29 cellular contexts compared by ENCODE assay signal in genomic region chr7:27220440-27220955, GRCh38. TPM values are rescaled to one million over a fixed set of nuclear protein-coding genes. Genes with fewer than 3 reads are reported as not detected.
A peak's percentile ranks its signal among the peaks of the same experiment; 100 is the strongest.
DNase-seq lines count a peak whose midpoint lies in the region; ATAC-seq and TF ChIP-seq lines count a peak whose summit lies in the region.
"Had no signal": no experiment of that assay in that cellular context is flagged by ENCODE, and none has a peak within 500 bp of the region (broad histone marks: within the 10 kb centered on the region; RNA-seq: fewer than 3 reads in every experiment).

No MANE protein-coding gene starts in this region.

- peaks cover 6% of the 10 kb centered on the region for H3K4me1 Mint-ChIP-seq in activated T-cell treated with anti-CD3 and anti-CD28 coated beads, Interleukin-2, amount 50 U/mL, for 4 hours (ENCODE audit: low read depth)
- peaks cover 9% of the 10 kb centered on the region for H3K4me1 Mint-ChIP-seq in activated T-cell treated with anti-CD3 and anti-CD28 coated beads, Interleukin-2, amount 50 U/mL, for 72 hours (ENCODE audit: low read depth)
- H3K4me1 Mint-ChIP-seq in effector memory CD8-positive, alpha-beta T cell (ENCODE audit: low read depth in 2 of 2): peaks cover 0 to 4% of the 10 kb centered on the region in 2 donors
- peaks cover 9% of the 10 kb centered on the region for H3K4me1 Mint-ChIP-seq in memory B cell
- peaks cover 6% of the 10 kb centered on the region for H3K4me1 Mint-ChIP-seq in stimulated activated effector memory CD8-positive, alpha-beta T cell treated with anti-CD3 and anti-CD28 coated beads, Interleukin-12 subunit alpha, Interleukin-12 subunit beta, amount 100 ng/mL, for 72 hours

- no peaks in the 10 kb centered on the region for H3K9me3 Mint-ChIP-seq in activated T-cell treated with anti-CD3 and anti-CD28 coated beads, Interleukin-2, amount 50 U/mL, for 4 hours
- H3K9me3 Mint-ChIP-seq in activated T-cell treated with anti-CD3 and anti-CD28 coated beads, Interleukin-2, amount 50 U/mL, for 72 hours: no peaks in the 10 kb centered on the region
- H3K9me3 Mint-ChIP-seq in effector memory CD8-positive, alpha-beta T cell: no peaks in the 10 kb centered on the region
- H3K9me3 Mint-ChIP-seq in memory B cell: no peaks in the 10 kb centered on the region
- H3K9me3 Mint-ChIP-seq in stimulated activated effector memory CD8-positive, alpha-beta T cell treated with anti-CD3 and anti-CD28 coated beads, Interleukin-12 subunit alpha, Interleukin-12 subunit beta, amount 100 ng/mL, for 72 hours: no peaks in the 10 kb centered on the region
- H3K9me3 Mint-ChIP-seq: activated CD4-positive, alpha-beta memory T cell treated with anti-CD3 and anti-CD28 coated beads for 36 hours; CD4-positive, alpha-beta memory T cell had no signal

- peaks cover 79% of the 10 kb centered on the region for H3K27me3 Mint-ChIP-seq in activated T-cell treated with anti-CD3 and anti-CD28 coated beads, Interleukin-2, amount 50 U/mL, for 4 hours (ENCODE audit: low read depth)
- H3K27me3 Mint-ChIP-seq in activated T-cell treated with anti-CD3 and anti-CD28 coated beads, Interleukin-2, amount 50 U/mL, for 72 hours (ENCODE audit: low read depth): peaks cover 91% of the 10 kb centered on the region
- H3K27me3 Mint-ChIP-seq in effector memory CD8-positive, alpha-beta T cell: peaks cover 78 to 97% of the 10 kb centered on the region in 2 donors
- peaks cover 36% of the 10 kb centered on the region for H3K27me3 Mint-ChIP-seq in memory B cell

- TF ChIP-seq CTCF in BE2C (IDR thresholded peaks at IDR 0.05; ENCODE audit: low read depth, low read length): no peak

- no peaks in the 10 kb centered on the region for H3K36me3 Mint-ChIP-seq in activated T-cell treated with anti-CD3 and anti-CD28 coated beads, Interleukin-2, amount 50 U/mL, for 4 hours (ENCODE audit: insufficient read depth)
- no peaks in the 10 kb centered on the region for H3K36me3 Mint-ChIP-seq in activated T-cell treated with anti-CD3 and anti-CD28 coated beads, Interleukin-2, amount 50 U/mL, for 72 hours (ENCODE audit: insufficient read depth in 2 of 2)
- peaks cover 4% of the 10 kb centered on the region for H3K36me3 Mint-ChIP-seq in effector memory CD8-positive, alpha-beta T cell (ENCODE audit: insufficient read depth)
- no peaks in the 10 kb centered on the region for H3K36me3 Mint-ChIP-seq in memory B cell
- H3K36me3 Mint-ChIP-seq in stimulated activated effector memory CD8-positive, alpha-beta T cell treated with anti-CD3 and anti-CD28 coated beads, Interleukin-12 subunit alpha, Interleukin-12 subunit beta, amount 100 ng/mL, for 72 hours: no peaks in the 10 kb centered on the region
- H3K36me3 Mint-ChIP-seq: activated CD4-positive, alpha-beta memory T cell treated with anti-CD3 and anti-CD28 coated beads for 36 hours; brain; CD4-positive, alpha-beta memory T cell had no signal

- peaks cover 94% of the 10 kb centered on the region for H3K27me3 ChIP-seq in BE2C

- H3K4me3 Mint-ChIP-seq in activated T-cell treated with anti-CD3 and anti-CD28 coated beads, Interleukin-2, amount 50 U/mL, for 4 hours: no peak overlapping the region
- no peak overlapping the region for H3K4me3 Mint-ChIP-seq in activated T-cell treated with anti-CD3 and anti-CD28 coated beads, Interleukin-2, amount 50 U/mL, for 72 hours
- H3K4me3 Mint-ChIP-seq in effector memory CD8-positive, alpha-beta T cell: no peak overlapping the region
- H3K4me3 Mint-ChIP-seq in memory B cell: peak overlapping the region; percentile 37
- H3K4me3 Mint-ChIP-seq in stimulated activated effector memory CD8-positive, alpha-beta T cell treated with anti-CD3 and anti-CD28 coated beads, Interleukin-12 subunit alpha, Interleukin-12 subunit beta, amount 100 ng/mL, for 72 hours: no peak overlapping the region
- H3K4me3 Mint-ChIP-seq: activated CD4-positive, alpha-beta memory T cell treated with anti-CD3 and anti-CD28 coated beads for 36 hours; brain had no signal

- DNase-seq in activated T-cell treated with anti-CD3 and anti-CD28 coated beads, Interleukin-2, amount 50 U/mL, for 4 hours: no peak
- no peak for DNase-seq in activated T-cell treated with anti-CD3 and anti-CD28 coated beads, Interleukin-2, amount 50 U/mL, for 72 hours
- no peak for DNase-seq in effector memory CD8-positive, alpha-beta T cell
- DNase-seq in memory B cell (ENCODE audit: low spot score in 2 of 2) (peak in 1 of 2 donors; percentile 16), NCI-H748 (lab: John Stamatoyannopoulos, UW; ENCODE audit: unreplicated experiment) (no peak), BE2C (no peak)
- DNase-seq in stimulated activated effector memory CD8-positive, alpha-beta T cell treated with anti-CD3 and anti-CD28 coated beads, Interleukin-12 subunit alpha, Interleukin-12 subunit beta, amount 100 ng/mL, for 72 hours (ENCODE audit: low spot score in 2 of 2): no peak
- DNase-seq: activated CD4-positive, alpha-beta memory T cell treated with anti-CD3 and anti-CD28 coated beads for 36 hours; activated gamma-delta T cell treated with Interleukin-2 at 50 U/mL for 16 hours; activated T-cell treated with anti-CD3 and anti-CD28 coated beads for 4 hours; CD4-positive, alpha-beta memory T cell; DMS 273 treated with DMSO at 0.1 percent for 48 hours; effector CD4-positive, alpha-beta T cell; foreskin keratinocyte; mesenchymal stem cell; NCI-H1417; NCI-H2081; NCI-H226; NCI-H774; pancreas had no signal

- H3K27ac Mint-ChIP-seq in activated T-cell treated with anti-CD3 and anti-CD28 coated beads, Interleukin-2, amount 50 U/mL, for 72 hours: no peak overlapping the region
- H3K27ac Mint-ChIP-seq in effector memory CD8-positive, alpha-beta T cell: no peak overlapping the region
- H3K27ac Mint-ChIP-seq in memory B cell: no peak overlapping the region
- H3K27ac Mint-ChIP-seq in stimulated activated effector memory CD8-positive, alpha-beta T cell treated with anti-CD3 and anti-CD28 coated beads, Interleukin-12 subunit alpha, Interleukin-12 subunit beta, amount 100 ng/mL, for 72 hours: no peak overlapping the region
- H3K27ac Mint-ChIP-seq: activated CD4-positive, alpha-beta memory T cell treated with anti-CD3 and anti-CD28 coated beads for 36 hours; brain; CD4-positive, alpha-beta memory T cell had no signal

- H3K4me1 ChIP-seq in BE2C: no peaks in the 10 kb centered on the region
- H3K4me1 ChIP-seq: foreskin keratinocyte, pancreas had no signal

- H3K36me3 ChIP-seq in BE2C: no peaks in the 10 kb centered on the region
- H3K36me3 ChIP-seq: pancreas, upper lobe of left lung had no signal

- H3K4me3 ChIP-seq in BE2C (ENCODE audit: low read depth, low read length): no peak overlapping the region
- H3K4me3 ChIP-seq: K562, pancreas, upper lobe of left lung had no signal

- peak; percentile 19 to 35 for ATAC-seq in activated T-cell treated with anti-CD3 and anti-CD28 coated beads, Interleukin-2, amount 50 U/mL, for 4 hours
- no peak for ATAC-seq in activated T-cell treated with anti-CD3 and anti-CD28 coated beads, Interleukin-2, amount 50 U/mL, for 72 hours (replicated peaks in 1 of 2)
- ATAC-seq in effector memory CD8-positive, alpha-beta T cell (replicated peaks): peak; percentile 19
- ATAC-seq in memory B cell (ENCODE audit: low read depth) (peak; percentile 19), HG03457 (IDR thresholded peaks at IDR 0.05; ENCODE audit: unreplicated experiment) (no peak)
- ATAC-seq in stimulated activated effector memory CD8-positive, alpha-beta T cell treated with anti-CD3 and anti-CD28 coated beads, Interleukin-12 subunit alpha, Interleukin-12 subunit beta, amount 100 ng/mL, for 72 hours: peak; percentile 31
- ATAC-seq: K562, pancreas, sciatic nerve had no signal

- H3K9me3 ChIP-seq in BE2C: no peaks in the 10 kb centered on the region
- H3K9me3 ChIP-seq: pancreas, upper lobe of left lung had no signal

RNA-seq across cellular contexts. Expression of gene HOXA13, which starts 20.6 kb away (rescaled TPM):
- not detected for total RNA-seq in activated T-cell treated with anti-CD3 and anti-CD28 coated beads, Interleukin-2, amount 50 U/mL, for 4 hours
- not detected for total RNA-seq in activated T-cell treated with anti-CD3 and anti-CD28 coated beads, Interleukin-2, amount 50 U/mL, for 72 hours
- polyA plus RNA-seq in BE2C (2012; ENCODE audit: insufficient read depth, insufficient read length, low read depth): not detected
- total RNA-seq: activated CD4-positive, alpha-beta memory T cell treated with anti-CD3 and anti-CD28 coated beads for 36 hours; CD4-positive, alpha-beta memory T cell; chondrocyte; foreskin keratinocyte; K562; MCF 10A; upper lobe of left lung had no signal
- polyA plus RNA-seq: CD4-positive, alpha-beta memory T cell; esophagus; foreskin keratinocyte; K562; pancreas had no signal

RNA-seq across cellular contexts. Expression of gene EVX1, which starts 22.1 kb away (rescaled TPM):
- not detected for total RNA-seq in activated T-cell treated with anti-CD3 and anti-CD28 coated beads, Interleukin-2, amount 50 U/mL, for 4 hours
- total RNA-seq in activated T-cell treated with anti-CD3 and anti-CD28 coated beads, Interleukin-2, amount 50 U/mL, for 72 hours: under 1 TPM in 1 of 2 donors, not detected in 1; 0.07 TPM
- polyA plus RNA-seq in BE2C (2012; ENCODE audit: insufficient read depth, insufficient read length, low read depth): not detected
- total RNA-seq: activated CD4-positive, alpha-beta memory T cell treated with anti-CD3 and anti-CD28 coated beads for 36 hours; CD4-positive, alpha-beta memory T cell; chondrocyte; foreskin keratinocyte; K562; MCF 10A; myocyte; pancreas; sciatic nerve; upper lobe of left lung had no signal
- polyA plus RNA-seq: CD4-positive, alpha-beta memory T cell; esophagus; foreskin keratinocyte; K562 had no signal

RNA-seq across cellular contexts. Expression of gene HOXA11, which starts 35.5 kb away (rescaled TPM):
- total RNA-seq in activated T-cell treated with anti-CD3 and anti-CD28 coated beads, Interleukin-2, amount 50 U/mL, for 4 hours: not detected
- total RNA-seq in activated T-cell treated with anti-CD3 and anti-CD28 coated beads, Interleukin-2, amount 50 U/mL, for 72 hours: under 1 TPM; 0.09 to 0.14 TPM
- not detected for polyA plus RNA-seq in BE2C (2012; ENCODE audit: insufficient read depth, insufficient read length, low read depth)
- total RNA-seq: activated CD4-positive, alpha-beta memory T cell treated with anti-CD3 and anti-CD28 coated beads for 36 hours; CD4-positive, alpha-beta memory T cell; chondrocyte; K562; pancreas; upper lobe of left lung had no signal
- polyA plus RNA-seq: CD4-positive, alpha-beta memory T cell; esophagus; K562; pancreas had no signal

RNA-seq across cellular contexts. Expression of gene HOXA10, which starts 46.4 kb away (rescaled TPM):
- under 1 TPM; 0.08 to 0.14 (median 0.10) TPM for total RNA-seq in activated T-cell treated with anti-CD3 and anti-CD28 coated beads, Interleukin-2, amount 50 U/mL, for 4 hours
- total RNA-seq in activated T-cell treated with anti-CD3 and anti-CD28 coated beads, Interleukin-2, amount 50 U/mL, for 72 hours: under 1 TPM; 0.19 to 0.26 TPM
- not detected for polyA plus RNA-seq in BE2C (2012; ENCODE audit: insufficient read depth, insufficient read length, low read depth)
- total RNA-seq: activated CD4-positive, alpha-beta memory T cell treated with anti-CD3 and anti-CD28 coated beads for 36 hours; CD4-positive, alpha-beta memory T cell; K562 had no signal
- polyA plus RNA-seq: CD4-positive, alpha-beta memory T cell; K562; pancreas had no signal

RNA-seq across cellular contexts. Expression of gene HOXA9, which starts 55.2 kb away (rescaled TPM):
- under 1 TPM in 2 of 3 donors, not detected in 1; 0.28 to 0.76 TPM for total RNA-seq in activated T-cell treated with anti-CD3 and anti-CD28 coated beads, Interleukin-2, amount 50 U/mL, for 4 hours
- total RNA-seq in activated T-cell treated with anti-CD3 and anti-CD28 coated beads, Interleukin-2, amount 50 U/mL, for 72 hours: not detected
- not detected for polyA plus RNA-seq in BE2C (2012; ENCODE audit: insufficient read depth, insufficient read length, low read depth)
- total RNA-seq: CD4-positive, alpha-beta memory T cell; chondrocyte; K562 had no signal
- polyA plus RNA-seq: CD4-positive, alpha-beta memory T cell; K562 had no signal

Comparison
In these comparisons a context has a peak if more than half of its experiments do, and no peak if none do; other contexts are left out.
1. ATAC-seq: peak in activated T-cell treated with anti-CD3 and anti-CD28 coated beads, Interleukin-2, amount 50 U/mL, for 4 hours (2 of 2), effector memory CD8-positive, alpha-beta T cell (single experiment), memory B cell (single experiment) and stimulated activated effector memory CD8-positive, alpha-beta T cell treated with anti-CD3 and anti-CD28 coated beads, Interleukin-12 subunit alpha, Interleukin-12 subunit beta, amount 100 ng/mL, for 72 hours (single experiment); none in activated T-cell treated with anti-CD3 and anti-CD28 coated beads, Interleukin-2, amount 50 U/mL, for 72 hours (0 of 2) and HG03457 (single experiment).